1 cellular context compared by ENCODE assay signal in the genomic region with DNA sequence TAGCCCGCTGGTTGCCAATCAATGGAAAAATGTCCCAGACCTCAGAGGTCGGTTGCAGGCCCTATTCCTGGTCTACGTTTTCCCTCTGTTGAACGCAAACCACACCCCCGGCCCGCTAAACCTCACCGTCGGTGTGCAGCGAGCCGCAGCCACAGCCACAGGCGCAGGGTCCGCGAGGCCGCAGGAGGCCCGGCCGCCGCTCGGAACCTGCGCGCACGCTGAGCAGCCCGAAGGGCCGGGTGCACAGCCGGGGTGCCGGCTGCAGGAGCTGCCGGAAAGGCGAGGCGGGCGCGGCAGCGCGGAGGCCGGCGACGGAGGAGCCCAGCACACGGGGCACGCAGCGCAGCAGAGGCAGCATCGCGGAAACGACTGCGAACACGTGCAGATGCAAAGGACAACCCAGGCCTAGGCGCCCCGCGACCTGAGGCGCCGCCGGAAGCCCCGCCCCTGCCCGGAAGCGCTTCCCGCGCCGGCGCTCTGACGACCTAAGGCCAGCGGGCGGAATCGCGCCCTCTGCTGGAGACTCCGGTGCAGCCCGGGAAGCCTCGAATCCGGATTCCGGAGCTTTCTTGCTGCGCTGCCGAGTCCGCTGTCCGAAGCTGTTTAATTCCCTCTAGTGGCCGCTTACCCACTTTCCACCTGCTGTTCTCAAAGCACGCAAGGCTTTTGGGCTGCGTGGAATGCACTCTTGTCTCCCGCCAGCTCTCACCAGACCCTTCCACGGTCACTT.
TF ChIP-seq lines count a peak whose summit lies in the region.

A gene with protein sequence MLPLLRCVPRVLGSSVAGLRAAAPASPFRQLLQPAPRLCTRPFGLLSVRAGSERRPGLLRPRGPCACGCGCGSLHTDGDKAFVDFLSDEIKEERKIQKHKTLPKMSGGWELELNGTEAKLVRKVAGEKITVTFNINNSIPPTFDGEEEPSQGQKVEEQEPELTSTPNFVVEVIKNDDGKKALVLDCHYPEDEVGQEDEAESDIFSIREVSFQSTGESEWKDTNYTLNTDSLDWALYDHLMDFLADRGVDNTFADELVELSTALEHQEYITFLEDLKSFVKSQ (minus strand): TSS at position 440 of the 730 bp plus-strand sequence. CDS start 82 bp downstream, at position 358.

TF ChIP-seq in GM23338, 12 proteins besides CTCF, POLR2A, EP300 and RAD21 (continued from another document):
- TF ChIP-seq, protein P1, sequence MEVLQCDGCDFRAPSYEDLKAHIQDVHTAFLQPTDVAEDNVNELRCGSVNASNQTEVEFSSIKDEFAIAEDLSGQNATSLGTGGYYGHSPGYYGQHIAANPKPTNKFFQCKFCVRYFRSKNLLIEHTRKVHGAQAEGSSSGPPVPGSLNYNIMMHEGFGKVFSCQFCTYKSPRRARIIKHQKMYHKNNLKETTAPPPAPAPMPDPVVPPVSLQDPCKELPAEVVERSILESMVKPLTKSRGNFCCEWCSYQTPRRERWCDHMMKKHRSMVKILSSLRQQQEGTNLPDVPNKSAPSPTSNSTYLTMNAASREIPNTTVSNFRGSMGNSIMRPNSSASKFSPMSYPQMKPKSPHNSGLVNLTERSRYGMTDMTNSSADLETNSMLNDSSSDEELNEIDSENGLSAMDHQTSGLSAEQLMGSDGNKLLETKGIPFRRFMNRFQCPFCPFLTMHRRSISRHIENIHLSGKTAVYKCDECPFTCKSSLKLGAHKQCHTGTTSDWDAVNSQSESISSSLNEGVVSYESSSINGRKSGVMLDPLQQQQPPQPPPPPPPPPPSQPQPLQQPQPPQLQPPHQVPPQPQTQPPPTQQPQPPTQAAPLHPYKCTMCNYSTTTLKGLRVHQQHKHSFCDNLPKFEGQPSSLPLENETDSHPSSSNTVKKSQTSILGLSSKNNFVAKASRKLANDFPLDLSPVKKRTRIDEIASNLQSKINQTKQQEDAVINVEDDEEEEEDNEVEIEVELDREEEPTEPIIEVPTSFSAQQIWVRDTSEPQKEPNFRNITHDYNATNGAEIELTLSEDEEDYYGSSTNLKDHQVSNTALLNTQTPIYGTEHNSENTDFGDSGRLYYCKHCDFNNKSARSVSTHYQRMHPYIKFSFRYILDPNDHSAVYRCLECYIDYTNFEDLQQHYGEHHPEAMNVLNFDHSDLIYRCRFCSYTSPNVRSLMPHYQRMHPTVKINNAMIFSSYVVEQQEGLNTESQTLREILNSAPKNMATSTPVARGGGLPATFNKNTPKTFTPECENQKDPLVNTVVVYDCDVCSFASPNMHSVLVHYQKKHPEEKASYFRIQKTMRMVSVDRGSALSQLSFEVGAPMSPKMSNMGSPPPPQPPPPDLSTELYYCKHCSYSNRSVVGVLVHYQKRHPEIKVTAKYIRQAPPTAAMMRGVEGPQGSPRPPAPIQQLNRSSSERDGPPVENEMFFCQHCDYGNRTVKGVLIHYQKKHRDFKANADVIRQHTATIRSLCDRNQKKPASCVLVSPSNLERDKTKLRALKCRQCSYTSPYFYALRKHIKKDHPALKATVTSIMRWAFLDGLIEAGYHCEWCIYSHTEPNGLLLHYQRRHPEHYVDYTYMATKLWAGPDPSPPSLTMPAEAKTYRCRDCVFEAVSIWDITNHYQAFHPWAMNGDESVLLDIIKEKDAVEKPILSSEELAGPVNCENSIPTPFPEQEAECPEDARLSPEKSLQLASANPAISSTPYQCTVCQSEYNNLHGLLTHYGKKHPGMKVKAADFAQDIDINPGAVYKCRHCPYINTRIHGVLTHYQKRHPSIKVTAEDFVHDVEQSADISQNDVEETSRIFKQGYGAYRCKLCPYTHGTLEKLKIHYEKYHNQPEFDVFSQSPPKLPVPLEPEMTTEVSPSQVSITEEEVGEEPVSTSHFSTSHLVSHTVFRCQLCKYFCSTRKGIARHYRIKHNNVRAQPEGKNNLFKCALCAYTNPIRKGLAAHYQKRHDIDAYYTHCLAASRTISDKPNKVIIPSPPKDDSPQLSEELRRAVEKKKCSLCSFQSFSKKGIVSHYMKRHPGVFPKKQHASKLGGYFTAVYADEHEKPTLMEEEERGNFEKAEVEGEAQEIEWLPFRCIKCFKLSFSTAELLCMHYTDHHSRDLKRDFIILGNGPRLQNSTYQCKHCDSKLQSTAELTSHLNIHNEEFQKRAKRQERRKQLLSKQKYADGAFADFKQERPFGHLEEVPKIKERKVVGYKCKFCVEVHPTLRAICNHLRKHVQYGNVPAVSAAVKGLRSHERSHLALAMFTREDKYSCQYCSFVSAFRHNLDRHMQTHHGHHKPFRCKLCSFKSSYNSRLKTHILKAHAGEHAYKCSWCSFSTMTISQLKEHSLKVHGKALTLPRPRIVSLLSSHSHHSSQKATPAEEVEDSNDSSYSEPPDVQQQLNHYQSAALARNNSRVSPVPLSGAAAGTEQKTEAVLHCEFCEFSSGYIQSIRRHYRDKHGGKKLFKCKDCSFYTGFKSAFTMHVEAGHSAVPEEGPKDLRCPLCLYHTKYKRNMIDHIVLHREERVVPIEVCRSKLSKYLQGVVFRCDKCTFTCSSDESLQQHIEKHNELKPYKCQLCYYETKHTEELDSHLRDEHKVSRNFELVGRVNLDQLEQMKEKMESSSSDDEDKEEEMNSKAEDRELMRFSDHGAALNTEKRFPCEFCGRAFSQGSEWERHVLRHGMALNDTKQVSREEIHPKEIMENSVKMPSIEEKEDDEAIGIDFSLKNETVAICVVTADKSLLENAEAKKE (CRISPR knock-in tag; IDR thresholded peaks at IDR 0.05), result no peak
- no peak for TF ChIP-seq ZNF114 (CRISPR knock-in tag; IDR thresholded peaks at IDR 0.05)
- TF ChIP-seq, protein P2, sequence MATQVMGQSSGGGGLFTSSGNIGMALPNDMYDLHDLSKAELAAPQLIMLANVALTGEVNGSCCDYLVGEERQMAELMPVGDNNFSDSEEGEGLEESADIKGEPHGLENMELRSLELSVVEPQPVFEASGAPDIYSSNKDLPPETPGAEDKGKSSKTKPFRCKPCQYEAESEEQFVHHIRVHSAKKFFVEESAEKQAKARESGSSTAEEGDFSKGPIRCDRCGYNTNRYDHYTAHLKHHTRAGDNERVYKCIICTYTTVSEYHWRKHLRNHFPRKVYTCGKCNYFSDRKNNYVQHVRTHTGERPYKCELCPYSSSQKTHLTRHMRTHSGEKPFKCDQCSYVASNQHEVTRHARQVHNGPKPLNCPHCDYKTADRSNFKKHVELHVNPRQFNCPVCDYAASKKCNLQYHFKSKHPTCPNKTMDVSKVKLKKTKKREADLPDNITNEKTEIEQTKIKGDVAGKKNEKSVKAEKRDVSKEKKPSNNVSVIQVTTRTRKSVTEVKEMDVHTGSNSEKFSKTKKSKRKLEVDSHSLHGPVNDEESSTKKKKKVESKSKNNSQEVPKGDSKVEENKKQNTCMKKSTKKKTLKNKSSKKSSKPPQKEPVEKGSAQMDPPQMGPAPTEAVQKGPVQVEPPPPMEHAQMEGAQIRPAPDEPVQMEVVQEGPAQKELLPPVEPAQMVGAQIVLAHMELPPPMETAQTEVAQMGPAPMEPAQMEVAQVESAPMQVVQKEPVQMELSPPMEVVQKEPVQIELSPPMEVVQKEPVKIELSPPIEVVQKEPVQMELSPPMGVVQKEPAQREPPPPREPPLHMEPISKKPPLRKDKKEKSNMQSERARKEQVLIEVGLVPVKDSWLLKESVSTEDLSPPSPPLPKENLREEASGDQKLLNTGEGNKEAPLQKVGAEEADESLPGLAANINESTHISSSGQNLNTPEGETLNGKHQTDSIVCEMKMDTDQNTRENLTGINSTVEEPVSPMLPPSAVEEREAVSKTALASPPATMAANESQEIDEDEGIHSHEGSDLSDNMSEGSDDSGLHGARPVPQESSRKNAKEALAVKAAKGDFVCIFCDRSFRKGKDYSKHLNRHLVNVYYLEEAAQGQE (IDR thresholded peaks at IDR 0.05; ENCODE audit: unreplicated experiment), result no peak
- TF ChIP-seq EZH2phosphoT487 (IDR thresholded peaks at IDR 0.05; ENCODE audit: unreplicated experiment), result no peak
- TF ChIP-seq CREB1 (CRISPR knock-in tag; IDR thresholded peaks at IDR 0.05; ENCODE audit: low read depth), result peak; percentile 55; the same call in 1 of the 2 replicates
- TF ChIP-seq ZNF331 (CRISPR knock-in tag; IDR thresholded peaks at IDR 0.05; ENCODE audit: low read depth), result no peak
- no peak for TF ChIP-seq NANOG (IDR thresholded peaks at IDR 0.05; ENCODE audit: borderline replicate concordance)
- no peak for TF ChIP-seq JUNB (IDR thresholded peaks at IDR 0.05; ENCODE audit: unreplicated experiment)
- TF ChIP-seq STAT1 (IDR thresholded peaks at IDR 0.05; ENCODE audit: unreplicated experiment), result no peak
- peak; percentile 79 for TF ChIP-seq POLR2AphosphoS5 (IDR thresholded peaks at IDR 0.05; ENCODE audit: low read depth)
